ENCODE assay signal across 1 cellular context in genomic region chr6:149699150-149699549, GRCh38.
TF ChIP-seq lines count a peak whose summit lies in the region.

No MANE protein-coding gene starts in this region.

TF ChIP-seq in GM23338, 12 proteins besides CTCF, POLR2A, EP300 and RAD21 (continued from another document):
- TF ChIP-seq ETS1 (IDR thresholded peaks at IDR 0.05) (no peak), CREB1 (CRISPR knock-in tag; IDR thresholded peaks at IDR 0.05; ENCODE audit: low read depth) (no peak), ZNF331 (CRISPR knock-in tag; IDR thresholded peaks at IDR 0.05; ENCODE audit: low read depth) (no peak), NANOG (IDR thresholded peaks at IDR 0.05; ENCODE audit: borderline replicate concordance) (no peak), EZH2 (IDR thresholded peaks at IDR 0.05; ENCODE audit: low read depth, unreplicated experiment) (no peak)
